8 cellular contexts compared by ENCODE assay signal in genomic region chr22:37501610-37502341, GRCh38. TPM values are rescaled to one million over a fixed set of nuclear protein-coding genes. Genes with fewer than 3 reads are reported as not detected.
A peak's percentile ranks its signal among the peaks of the same experiment; 100 is the strongest.
DNase-seq lines count a peak whose midpoint lies in the region; ATAC-seq and TF ChIP-seq lines count a peak whose summit lies in the region.

No MANE protein-coding gene starts in this region.

- intact Hi-C loops in mucosa of descending colon (cut with DNase I, micrococcal nuclease) = no loop called here

- no peaks in the 10 kb centered on the region for H3K9me3 ChIP-seq in mucosa of descending colon

- DNase-seq in AG08396 (ENCODE audit: low spot score) (peak; percentile 83), M059J (ENCODE audit: low read depth) (peak; percentile 84), dermis blood vessel endothelial cell (peak; percentile 95), mucosa of descending colon (peak; percentile 89 to 96 (median 90)), RPMI8226 (no peak)

- ATAC-seq in mucosa of descending colon = peak; percentile 83
- ATAC-seq in GM21529 (IDR thresholded peaks at IDR 0.05; ENCODE audit: unreplicated experiment) = no peak
- no peak for ATAC-seq in GM21367 (IDR thresholded peaks at IDR 0.05; ENCODE audit: unreplicated experiment)
- no peak for ATAC-seq in HG03521 (IDR thresholded peaks at IDR 0.05; ENCODE audit: unreplicated experiment)

- H3K4me3 ChIP-seq in mucosa of descending colon = no peak overlapping the region

- no peak for TF ChIP-seq CTCF in mucosa of descending colon (IDR thresholded peaks at IDR 0.05)

- H3K36me3 ChIP-seq in mucosa of descending colon (ENCODE audit: low read depth) = no peaks in the 10 kb centered on the region

- peaks cover 59% of the 10 kb centered on the region for H3K4me1 ChIP-seq in mucosa of descending colon (ENCODE audit: low read depth)

RNA-seq across cellular contexts. Expression of gene MFNG, which starts 15.6 kb away (rescaled TPM):
- total RNA-seq in M059J (2014; rRNA removed; shearing (Covaris generic)) = 0.07 TPM in 1 of 2 replicates, not detected in the other
- total RNA-seq in dermis blood vessel endothelial cell = 163 and 228 TPM in 2 replicates
- total RNA-seq in mucosa of descending colon = 10 to 100 TPM; 11.3 to 16.1 (median 13.7) TPM

RNA-seq across cellular contexts. Expression of gene CARD10, which starts 17.4 kb away (rescaled TPM):
- total RNA-seq in M059J (2014; rRNA removed; shearing (Covaris generic)) = 8.3 and 10.6 TPM in 2 replicates
- total RNA-seq in dermis blood vessel endothelial cell = 55.8 and 61.6 TPM in 2 replicates
- 10 to 100 TPM; 43.3 to 74.1 (median 60.5) TPM for total RNA-seq in mucosa of descending colon

RNA-seq across cellular contexts. Expression of gene CDC42EP1, which starts 58.5 kb away (rescaled TPM):
- total RNA-seq in M059J (2014; rRNA removed; shearing (Covaris generic)) = 44.3 and 51.7 TPM in 2 replicates
- 22.6 and 25.8 TPM in 2 replicates for total RNA-seq in dermis blood vessel endothelial cell
- total RNA-seq in mucosa of descending colon = 10 to 100 TPM; 31.5 to 52.0 (median 48.2) TPM

Comparison
In these comparisons a context has a peak if more than half of its experiments do, and no peak if none do; other contexts are left out.
1. RNA of gene MFNG, which starts 15.6 kb away (total RNA-seq): 163 to 228 TPM in dermis blood vessel endothelial cell and 11.3 to 16.1 TPM in mucosa of descending colon; 0.07 TPM in M059J; every median in the first group is over 10 times any median in the second.